In genomic region chr7:26990268-26990667, GRCh38 we compare ENCODE assay signal across 23 cellular contexts.
DNase-seq lines count a peak whose midpoint lies in the region; ATAC-seq, FAIRE-seq and TF ChIP-seq lines count a peak whose summit lies in the region.
"Had no signal": no experiment of that assay in that cellular context is flagged by ENCODE, and none has a peak within 500 bp of the region (broad histone marks: within the 10 kb centered on the region; RNA-seq: fewer than 3 reads in every experiment).

No MANE protein-coding gene starts in this region.

- intact Hi-C loops in HepG2 (cut with micrococcal nuclease; ENCODE audit: unreplicated experiment), result no loop called here

- H2AK5ac ChIP-seq in H1 (ENCODE audit: low read depth, low read length), result no peak overlapping the region

- H3K4me3 ChIP-seq in H1 (ENCODE audit: extremely low read depth in 1 of 4, insufficient read depth in 2 of 4, low read depth in 3 of 4, low read length in 4 of 4) (no peak overlapping the region), HepG2 (replicated peaks in 1 of 3; ENCODE audit: insufficient read depth in 1 of 3, low read depth in 2 of 3, low read length in 3 of 3) (no peak overlapping the region)
- H3K4me3 ChIP-seq: coronary artery, gastrocnemius medialis, suprapubic skin had no signal

- TF ChIP-seq EP300 in H1 (IDR thresholded peaks at IDR 0.05; ENCODE audit: borderline replicate concordance in 1 of 2, low read depth in 2 of 2, low read length in 2 of 2), result no peak
- TF ChIP-seq EP300 in HepG2 (IDR thresholded peaks at IDR 0.05; ENCODE audit: low read depth in 2 of 2, low read length in 2 of 2), result no peak
- TF ChIP-seq EP300 in HepG2 (CRISPR knock-in tag; IDR thresholded peaks at IDR 0.05; ENCODE audit: borderline replicate concordance), result no peak

- TF ChIP-seq RAD21 in H1 (IDR thresholded peaks at IDR 0.05 in 1 of 2, conservative IDR thresholded peaks at IDR 0.05 in 1 of 2; ENCODE audit: low read depth in 2 of 2, low read length in 2 of 2) (no peak), HepG2 (CRISPR knock-in tag; IDR thresholded peaks at IDR 0.05) (no peak)

- H3K4me1 ChIP-seq in H1 (replicated peaks in 1 of 4; ENCODE audit: control insufficient read depth in 3 of 4, insufficient read depth in 4 of 4, low read length in 3 of 4), result peaks cover 0 to 2% (median 0%) of the 10 kb centered on the region in 4 experiments; a peak in 2 of 7 replicates
- H3K4me1 ChIP-seq in HepG2 (ENCODE audit: insufficient read depth, low read length), result peaks cover 8% of the 10 kb centered on the region
- H3K4me1 ChIP-seq: gastrocnemius medialis had no signal

- H3K18ac ChIP-seq in H1 (ENCODE audit: extremely low read depth, low read length), result no peak overlapping the region

- no peak overlapping the region for H2BK120ac ChIP-seq in H1 (replicated peaks; ENCODE audit: low read depth, low read length)

- no peak for FAIRE-seq in H1 (lab: Jason Lieb, UNC)
- FAIRE-seq in HepG2 (lab: Jason Lieb, UNC), result no peak
- FAIRE-seq: RCC 7860 had no signal

- H3K23ac ChIP-seq in H1 (ENCODE audit: insufficient read length), result no peak overlapping the region

- H3K27ac ChIP-seq in H1 (ENCODE audit: low read depth, low read length) (no peak overlapping the region), HepG2 (ENCODE audit: extremely low read length, insufficient read depth, low read length) (no peak overlapping the region)
- H3K27ac ChIP-seq: brain microvascular endothelial cell, coronary artery, gastrocnemius medialis, suprapubic skin had no signal

- no peaks in the 10 kb centered on the region for H3K9me3 Mint-ChIP-seq in mesothelial cell of epicardium
- H3K9me3 Mint-ChIP-seq: activated naive CD8-positive, alpha-beta T cell treated with anti-CD3 and anti-CD28 coated beads for 36 hours had no signal

- H3K4me1 Mint-ChIP-seq in mesothelial cell of epicardium, result peaks cover 40% of the 10 kb centered on the region
- H3K4me1 Mint-ChIP-seq: CD4-positive, CD25-positive, alpha-beta regulatory T cell had no signal

- TF ChIP-seq CTCF in H1 (IDR thresholded peaks at IDR 0.05; ENCODE audit: control extremely low read depth in 1 of 3, insufficient read depth in 1 of 3, low read depth in 1 of 3, low read length in 3 of 3) (no peak), mesothelial cell of epicardium (IDR thresholded peaks at IDR 0.05; ENCODE audit: unreplicated experiment) (no peak), HepG2 (CRISPR knock-in tag; IDR thresholded peaks at IDR 0.05) (no peak)

- H3K36me3 Mint-ChIP-seq in mesothelial cell of epicardium, result no peaks in the 10 kb centered on the region
- H3K36me3 Mint-ChIP-seq: activated naive CD8-positive, alpha-beta T cell treated with anti-CD3 and anti-CD28 coated beads for 36 hours; CD4-positive, CD25-positive, alpha-beta regulatory T cell had no signal

- POLR2A ChIA-PET in H1 (lab: Charles Lee; ENCODE audit: partially characterized antibody) (no interaction called here), HepG2 (lab: Yijun Ruan, JAX) (no interaction called here)

- 93% methylated on average over 2 of the region's 2 CpGs; no CpG with 5 or more reads in 1 of the 2 experiments for WGBS in H1 (ENCODE audit: extremely low coverage in 1 of 2, insufficient coverage in 1 of 2, insufficient read length in 1 of 2, insufficient replicate concordance in 2 of 2, low coverage in 1 of 2, low lambda C conversion rate in 2 of 2, missing lambda C conversion rate in 1 of 2), 2 experiments
- whole genome bisulfite sequencing in HepG2 (ENCODE audit: low lambda C conversion rate), result 2% methylated on average over 2 of the region's 2 CpGs

- H3K79me2 ChIP-seq in H1 (ENCODE audit: control insufficient read depth in 1 of 2, insufficient read depth in 2 of 2, low read length in 2 of 2) (no peaks in the 10 kb centered on the region), HepG2 (ENCODE audit: insufficient read depth, low read length) (no peaks in the 10 kb centered on the region)

- H3K23me2 ChIP-seq in H1 (ENCODE audit: low read depth, low read length), result no peaks in the 10 kb centered on the region

- no peak overlapping the region for H3K14ac ChIP-seq in H1 (ENCODE audit: insufficient read length)

- H4K5ac ChIP-seq in H1 (ENCODE audit: insufficient read length, low read depth, low read length), result no peak overlapping the region

- H4K20me1 ChIP-seq in H1 (replicated peaks in 1 of 2; ENCODE audit: control insufficient read depth in 1 of 2, insufficient read depth in 2 of 2, low read length in 2 of 2) (no peaks in the 10 kb centered on the region), HepG2 (ENCODE audit: insufficient read depth, low read length) (no peaks in the 10 kb centered on the region)

- no peak overlapping the region for H3K56ac ChIP-seq in H1 (replicated peaks; ENCODE audit: insufficient read length, low read depth, low read length)

- peaks cover 1 to 24% (median 9%) of the 10 kb centered on the region in 4 experiments for H3K27me3 ChIP-seq in H1 (replicated peaks in 1 of 4; ENCODE audit: control insufficient read depth in 3 of 4, extremely low read depth in 1 of 4, insufficient read depth in 3 of 4, low read length in 3 of 4)
- H3K27me3 ChIP-seq in HepG2 (ENCODE audit: control insufficient read depth in 1 of 2, insufficient read depth in 2 of 2, low read length in 2 of 2), result no peaks in the 10 kb centered on the region; a peak in 1 of 5 replicates
- H3K27me3 ChIP-seq: brain microvascular endothelial cell, gastrocnemius medialis, suprapubic skin had no signal

- CTCF ChIA-PET in H1 (lab: Charles Lee; ENCODE audit: partially characterized antibody) (interaction anchor here (0.6 kb wide), 1 partner anchor 35 kb away, joined by 3 read pairs; no protein-coding TSS in a partner anchor), HepG2 (lab: Yijun Ruan, JAX; ENCODE audit: low intra/inter-chr PET ratio, low total read pairs) (no interaction called here)

- H2BK12ac ChIP-seq in H1 (ENCODE audit: low read depth, low read length), result no peak overlapping the region

- H3K4me2 ChIP-seq in H1 (ENCODE audit: insufficient read depth in 1 of 2, low read depth in 2 of 2, low read length in 2 of 2), result no peak overlapping the region
- H3K4me2 ChIP-seq in HepG2 (ENCODE audit: low read depth, low read length), result no peak overlapping the region

- H3K27me3 Mint-ChIP-seq in mesothelial cell of epicardium (ENCODE audit: low read depth), result no peaks in the 10 kb centered on the region

- DNase-seq in AG20443 (ENCODE audit: low spot score), result peak; percentile 34
- peak; percentile 10 for DNase-seq in HT1080 (ENCODE audit: low read depth)
- no peak for DNase-seq in H1 (ENCODE audit: low read depth in 1 of 2, low spot score in 2 of 2)
- no peak for DNase-seq in mesothelial cell of epicardium (ENCODE audit: low spot score in 2 of 2, unreplicated experiment in 2 of 2)
- DNase-seq in NCI-H2196 treated with DMSO at 0.1 percent for 48 hours (lab: John Stamatoyannopoulos, UW; ENCODE audit: unreplicated experiment), result no peak
- DNase-seq in NCI-H2227 (lab: John Stamatoyannopoulos, UW; ENCODE audit: unreplicated experiment), result no peak
- DNase-seq in HepG2 (ENCODE audit: low spot score), result no peak
- no peak for DNase-seq in hippocampal formation (lab: John Stamatoyannopoulos, UW)
- DNase-seq: ACHN; activated CD8-positive, alpha-beta memory T cell treated with anti-CD3 and anti-CD28 coated beads for 24 hours; activated naive CD8-positive, alpha-beta T cell treated with anti-CD3 and anti-CD28 coated beads for 36 hours; brain microvascular endothelial cell; CD4-positive, CD25-positive, alpha-beta regulatory T cell; DMS153; gastrocnemius medialis; left cardiac atrium; midbrain; NCI-H82; stimulated activated CD4-positive, alpha-beta T cell treated with anti-CD3 and anti-CD28 coated beads, Interleukin-15, amount 100 ng/mL, for 24 hours had no signal

- in situ Hi-C loops in HepG2 (cut with HindIII; ENCODE audit: extremely low pct_ligation_motif_present, low pct_unique_long_range_greater_than_20kb), result no loop called here

- H2AFZ ChIP-seq in H1 (ENCODE audit: low read length) (0 out of 2 replicates have a peak overlapping the region, but pooled peaks have one; percentile 5), HepG2 (ENCODE audit: low read length) (no peak overlapping the region)

- peak overlapping the region; percentile 61 for H3K27ac Mint-ChIP-seq in mesothelial cell of epicardium
- H3K27ac Mint-ChIP-seq: activated naive CD8-positive, alpha-beta T cell treated with anti-CD3 and anti-CD28 coated beads for 36 hours; CD4-positive, CD25-positive, alpha-beta regulatory T cell had no signal

- TF ChIP-seq POLR2A in H1 (IDR thresholded peaks at IDR 0.05; ENCODE audit: control extremely low read depth in 1 of 2, low read depth in 2 of 2, low read length in 2 of 2) (no peak), HepG2 (IDR thresholded peaks at IDR 0.05; ENCODE audit: insufficient read depth in 1 of 2, low read depth in 2 of 2, low read length in 2 of 2) (no peak)

- ATAC-seq in HepG2, result no peak
- ATAC-seq: gastrocnemius medialis, left cardiac atrium, SK-N-SH treated with all-trans-retinoic acid at 6 μM for 48 hours had no signal

- BruUV-seq in HepG2 (replicated peaks; lab: Mats Ljungman, UMichigan), result no TSS peak

- no peak overlapping the region for H3K4ac ChIP-seq in H1 (replicated peaks; ENCODE audit: insufficient read length, low read depth, low read length)

- no peak overlapping the region for H2BK15ac ChIP-seq in H1 (ENCODE audit: low read length)

- no peak overlapping the region for H3K9ac ChIP-seq in H1 (replicated peaks in 1 of 4; ENCODE audit: extremely low read depth in 1 of 4, low read depth in 3 of 4, low read length in 3 of 4)
- H3K9ac ChIP-seq in HepG2 (ENCODE audit: insufficient read depth, low read depth, low read length), result no peak overlapping the region

- no peak overlapping the region for H4K8ac ChIP-seq in H1 (ENCODE audit: extremely low read depth, insufficient read depth, low read length)

- H4K91ac ChIP-seq in H1 (replicated peaks; ENCODE audit: insufficient read length, low read length), result no peak overlapping the region

- H3K36me3 ChIP-seq in H1 (ENCODE audit: control insufficient read depth in 2 of 4, insufficient read depth in 4 of 4, low read length in 3 of 4), result no peaks in the 10 kb centered on the region
- no peaks in the 10 kb centered on the region for H3K36me3 ChIP-seq in HepG2 (replicated peaks in 1 of 2; ENCODE audit: control insufficient read depth in 1 of 2, insufficient read depth in 2 of 2, low read length in 2 of 2)
- H3K36me3 ChIP-seq: brain microvascular endothelial cell, gastrocnemius medialis, suprapubic skin had no signal

- no peak overlapping the region for H3K4me3 Mint-ChIP-seq in mesothelial cell of epicardium
- H3K4me3 Mint-ChIP-seq: activated naive CD8-positive, alpha-beta T cell treated with anti-CD3 and anti-CD28 coated beads for 36 hours; CD4-positive, CD25-positive, alpha-beta regulatory T cell had no signal

- H3K9me3 ChIP-seq in H1 (ENCODE audit: insufficient read depth in 2 of 2, low read depth in 1 of 2, low read length in 1 of 2) (no peaks in the 10 kb centered on the region), HepG2 (ENCODE audit: low read length) (no peaks in the 10 kb centered on the region)
- H3K9me3 ChIP-seq: gastrocnemius medialis, suprapubic skin had no signal

- no peak overlapping the region for H2BK5ac ChIP-seq in H1 (ENCODE audit: low read depth, low read length)

- H3K79me1 ChIP-seq in H1 (ENCODE audit: low read depth, low read length), result no peaks in the 10 kb centered on the region

- H2BK20ac ChIP-seq in H1 (ENCODE audit: low read length), result no peak overlapping the region

TF ChIP-seq in HepG2, 621 proteins besides CTCF, POLR2A, EP300 and RAD21 (continues in another document):
- no peak for TF ChIP-seq ZNF746 (CRISPR knock-in tag; IDR thresholded peaks at IDR 0.05)

Comparison
In these comparisons a context has a peak if more than half of its experiments do, and no peak if none do; other contexts are left out.
1. DNase-seq: peak in AG20443 (single experiment) and HT1080 (single experiment); none in H1 (0 of 2), mesothelial cell of epicardium (0 of 2), NCI-H2196 treated with DMSO at 0.1 percent for 48 hours (single experiment), NCI-H2227 (single experiment), HepG2 (single experiment) and hippocampal formation (0 of 2).